In the genomic region with DNA sequence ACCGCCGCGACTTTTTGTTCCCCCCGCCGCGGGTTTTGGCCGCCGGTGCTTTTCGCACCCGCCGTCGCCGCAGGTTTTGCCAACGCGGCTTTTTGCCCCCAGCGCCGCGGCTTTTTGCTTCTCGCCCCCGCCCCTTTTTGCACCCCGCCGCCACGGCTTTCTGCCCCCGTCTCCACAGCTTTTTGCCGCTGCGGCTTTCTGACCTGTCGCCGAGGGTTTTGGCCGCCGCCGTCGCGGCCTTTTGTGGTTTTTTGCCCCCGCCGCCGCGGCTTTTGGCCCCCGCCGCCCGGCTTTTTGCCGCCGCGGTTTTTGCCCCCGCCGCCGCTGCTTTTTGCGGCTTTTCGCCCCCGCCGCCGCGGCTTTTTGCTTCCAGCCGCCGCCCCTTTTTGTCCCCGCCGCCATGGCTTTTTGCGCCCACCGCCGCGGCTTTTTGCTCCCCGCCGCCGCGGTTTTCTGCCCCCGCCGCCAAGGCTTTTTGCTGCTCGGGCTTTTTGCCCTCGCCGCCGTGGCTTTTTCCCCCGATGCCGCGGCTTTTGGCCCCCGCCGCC, we compare ENCODE assay signal across 21 cellular contexts.
"Had no signal": no experiment of that assay in that cellular context is flagged by ENCODE, and none has a peak within 500 bp of the region (broad histone marks: within the 10 kb centered on the region; RNA-seq: fewer than 3 reads in every experiment).

No MANE protein-coding gene starts in this region.

- H3K9me3 Mint-ChIP-seq: stimulated activated memory B cell treated with anti-CD40 and anti-IgM and Interleukin-4, amounts not matched to agents 10 μg/mL and 1 μg/mL and 100 μg/mL, for 72 hours had no signal

- H3K4me3 ChIP-seq: left lung, lower lobe of right lung, thoracic aorta had no signal

- H3K4me1 Mint-ChIP-seq: naive B cell; nephron; stimulated activated memory B cell treated with anti-CD40 and anti-IgM and Interleukin-4, amounts not matched to agents 10 μg/mL and 1 μg/mL and 100 μg/mL, for 72 hours had no signal

- H3K36me3 Mint-ChIP-seq: naive B cell; stimulated activated memory B cell treated with anti-CD40 and anti-IgM and Interleukin-4, amounts not matched to agents 10 μg/mL and 1 μg/mL and 100 μg/mL, for 72 hours had no signal

- ATAC-seq: gastrocnemius medialis; heart right ventricle; left lung; lower lobe of right lung; psoas muscle; sciatic nerve; stimulated activated memory B cell treated with anti-CD40 and anti-IgM and Interleukin-4, amounts not matched to agents 10 μg/mL and 1 μg/mL and 100 μg/mL, for 72 hours had no signal

- H3K27ac ChIP-seq: esophagus muscularis mucosa, gastrocnemius medialis, heart right ventricle, left lung, lower lobe of right lung, psoas muscle, spleen, thoracic aorta, transverse colon had no signal

- H3K4me1 ChIP-seq: gastrocnemius medialis, heart right ventricle, left lung, lower lobe of right lung, psoas muscle, spleen, transverse colon had no signal

- DNase-seq: effector memory CD4-positive, alpha-beta T cell; gastrocnemius medialis; heart right ventricle; islet precursor cell; lower lobe of right lung; mesenchymal stem cell; naive B cell; occipital lobe; spleen; stimulated activated CD4-positive, alpha-beta T cell treated with anti-CD3 and anti-CD28 coated beads, Interleukin-15, amount 100 ng/mL, for 24 hours; stimulated activated CD4-positive, alpha-beta T cell treated with anti-CD3 and anti-CD28 coated beads, Interleukin-1b, Interleukin-23, amount 100 ng/mL, for 48 hours; stimulated activated CD4-positive, alpha-beta T cell treated with anti-CD3 and anti-CD28 coated beads, Interleukin-4, amount 100 ng/mL, for 24 hours; transverse colon had no signal

- H3K27ac Mint-ChIP-seq: nephron; stimulated activated memory B cell treated with anti-CD40 and anti-IgM and Interleukin-4, amounts not matched to agents 10 μg/mL and 1 μg/mL and 100 μg/mL, for 72 hours; stimulated activated naive CD8-positive, alpha-beta T cell treated with anti-CD3 and anti-CD28 coated beads, Interleukin-15, Interleukin-2, amounts not matched to agents 100 ng/mL and 50 ng/mL, for 24 hours had no signal

- H3K4me3 Mint-ChIP-seq: nephron; stimulated activated memory B cell treated with anti-CD40 and anti-IgM and Interleukin-4, amounts not matched to agents 10 μg/mL and 1 μg/mL and 100 μg/mL, for 72 hours; stimulated activated naive CD8-positive, alpha-beta T cell treated with anti-CD3 and anti-CD28 coated beads, Interleukin-15, Interleukin-2, amounts not matched to agents 100 ng/mL and 50 ng/mL, for 24 hours had no signal

- H3K9me3 ChIP-seq: gastrocnemius medialis, psoas muscle, thoracic aorta had no signal

- H3K36me3 ChIP-seq: gastrocnemius medialis, heart right ventricle, left lung, lower lobe of right lung, spleen, thoracic aorta, transverse colon had no signal
